Comparison of ENCODE assay signal across 8 cellular contexts in genomic region chr4:74364649-74365491, GRCh38. TPM values are rescaled to one million over a fixed set of nuclear protein-coding genes. Genes with fewer than 3 reads are reported as not detected.
DNase-seq lines count a peak whose midpoint lies in the region; ATAC-seq, FAIRE-seq and TF ChIP-seq lines count a peak whose summit lies in the region.
"Had no signal": no experiment of that assay in that cellular context is flagged by ENCODE, and none has a peak within 500 bp of the region (broad histone marks: within the 10 kb centered on the region; RNA-seq: fewer than 3 reads in every experiment).

TSS of gene EREG (plus strand) at chr4:74365145. CDS start at chr4:74365309, 164 bp downstream.

- no peak for TF ChIP-seq CTCF in RWPE1 (conservative IDR thresholded peaks at IDR 0.05; ENCODE audit: low read depth)
- TF ChIP-seq CTCF in epithelial cell of proximal tubule (conservative IDR thresholded peaks at IDR 0.05; ENCODE audit: low read depth, low read length): no peak

- no peaks in the 10 kb centered on the region for H3K9me3 ChIP-seq in mucosa of stomach (ENCODE audit: control insufficient read depth, low read length)

- H3K4me1 ChIP-seq in mucosa of stomach (ENCODE audit: control insufficient read depth, insufficient read depth, low read length): peaks cover 12% of the 10 kb centered on the region

- H3K4me3 ChIP-seq in epithelial cell of proximal tubule (ENCODE audit: low read depth, low read length): peak within 1 kb of the TSS; percentile 69
- H3K4me3 ChIP-seq in mucosa of stomach (ENCODE audit: low read length): peak within 1 kb of the TSS; percentile 31

- no peaks in the 10 kb centered on the region for H3K36me3 ChIP-seq in mucosa of stomach (ENCODE audit: control insufficient read depth, insufficient read depth, low read length)

- peak within 1 kb of the TSS; percentile 92 for H3K27ac ChIP-seq in RWPE1

- CTCF ChIA-PET in RWPE1 (lab: Yijun Ruan, JAX): interaction anchor here (0.6 to 0.9 kb wide), 3 partner anchors 167 to 296 kb away, joined by 3 to 9 read pairs (median 3); no protein-coding TSS in a partner anchor

- H3K9ac ChIP-seq in mucosa of stomach (ENCODE audit: low read length): peak within 1 kb of the TSS; percentile 40

- peak; percentile 18 for FAIRE-seq in GM18507 (lab: Jason Lieb, UNC)

- POLR2A ChIA-PET in RWPE1 (lab: Yijun Ruan, JAX; ENCODE audit: low non-redundant PET): interaction anchor here (0.6 kb wide), 2 partner anchors 32 to 85 kb away, joined by 4 to 7 read pairs; no protein-coding TSS in a partner anchor

- DNase-seq in GM18507 (ENCODE audit: extremely low spot score, insufficient read length, low read depth) (no peak), RWPE1 (ENCODE audit: low spot score) (peak; percentile 52), epithelial cell of proximal tubule (ENCODE audit: low read depth) (no peak), ureter (ENCODE audit: low spot score) (peak; percentile 45), NK-92 (lab: John Stamatoyannopoulos, UW; ENCODE audit: unreplicated experiment) (no peak)

- H3K27me3 ChIP-seq in mucosa of stomach (ENCODE audit: control insufficient read depth, insufficient read depth, low read length): peaks cover 25% of the 10 kb centered on the region

- peak; percentile 55 for ATAC-seq in HG02642 (IDR thresholded peaks at IDR 0.05; ENCODE audit: poor library complexity, unreplicated experiment)

RNA-seq across cellular contexts. Expression of gene EREG, which starts in this region (rescaled TPM):
- total RNA-seq in epithelial cell of proximal tubule (3.1 and 16.0 TPM in 2 replicates), ureter (0.65 TPM)
- total RNA-seq: T-helper 2 cell treated with Interferon-gamma antibody and Interleukin-4, amounts not matched to agents 100 ng/mL and 5 ng/mL, for 36 hours had no signal

Comparison
In these comparisons a context has a peak if more than half of its experiments do, and no peak if none do; other contexts are left out.
1. Peak in DNase-seq in ureter; RNA of the gene not detected or under 1 TPM.